Comparison of ENCODE assay signal across 5 cellular contexts in the genomic region with DNA sequence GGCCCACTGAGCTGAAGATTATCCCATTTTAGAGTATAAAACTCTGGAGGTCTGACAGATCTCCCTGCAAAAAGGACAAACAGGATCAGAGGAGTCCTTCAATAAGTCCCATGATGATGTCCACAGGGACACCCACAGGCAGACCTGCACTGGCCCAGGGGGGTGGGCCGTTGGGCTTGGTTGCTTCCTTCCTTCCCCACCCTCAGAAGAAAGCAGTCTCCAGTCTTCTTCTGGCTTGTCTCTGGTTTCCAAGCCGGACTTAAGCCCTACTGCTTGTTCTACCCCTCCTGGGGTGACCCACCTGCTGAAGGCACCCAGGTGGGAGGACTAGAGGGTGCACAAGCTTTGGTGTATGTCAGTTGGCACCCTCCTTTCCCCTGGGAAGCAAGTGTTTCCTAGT.
"Had no signal": no experiment of that assay in that cellular context is flagged by ENCODE, and none has a peak within 500 bp of the region (broad histone marks: within the 10 kb centered on the region; RNA-seq: fewer than 3 reads in every experiment).

No MANE protein-coding gene starts in this region.

- DNase-seq: GM23248, GOT3, H7, HCEC 1CT, IMR-90 had no signal

- H2AFZ ChIP-seq: GM23248 had no signal

- H3K9ac ChIP-seq: GM23248 had no signal

- H3K27ac ChIP-seq: GM23248 had no signal
